In the genomic region with DNA sequence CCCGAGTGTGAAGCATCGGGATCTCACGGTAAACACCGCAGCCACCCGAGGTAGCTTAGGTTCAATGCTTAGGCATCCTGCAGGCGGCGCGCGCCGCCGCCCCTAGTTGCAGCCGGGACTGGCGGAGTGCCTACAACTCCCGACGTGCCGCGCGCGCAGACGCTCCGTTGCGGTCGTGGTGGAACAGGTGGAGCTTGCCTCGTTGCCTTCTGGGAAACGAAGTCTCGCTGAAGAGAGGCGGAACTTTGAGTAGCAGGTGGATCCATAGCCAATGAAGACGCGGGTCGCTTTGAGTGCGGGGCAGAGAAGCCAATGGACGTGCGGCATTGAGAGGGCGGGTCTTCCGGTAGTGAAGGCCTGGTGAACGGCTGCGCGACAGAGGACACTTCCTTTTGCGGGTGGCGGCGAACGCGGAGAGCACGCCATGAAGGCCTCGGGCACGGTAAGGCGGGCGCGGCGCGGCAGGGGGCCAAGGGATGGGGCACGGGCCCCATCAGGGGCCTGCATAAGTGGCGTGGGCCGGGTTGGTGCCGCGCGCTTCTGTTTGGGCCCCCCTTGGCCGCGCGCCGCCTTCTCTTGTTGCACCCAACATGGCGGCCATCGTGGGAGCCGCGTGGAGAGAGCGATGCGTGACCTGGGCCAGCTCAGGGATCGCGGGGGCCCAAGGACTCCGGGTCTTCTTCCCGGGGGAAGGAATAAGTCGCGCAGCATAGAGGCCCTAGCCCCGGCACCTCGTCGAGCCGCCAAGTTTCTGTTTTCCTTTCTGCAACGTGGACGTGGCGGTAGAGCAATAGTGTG, we compare ENCODE assay signal across 8 cellular contexts. TPM values are rescaled to one million over a fixed set of nuclear protein-coding genes. Genes with fewer than 3 reads are reported as not detected.
A peak's percentile ranks its signal among the peaks of the same experiment; 100 is the strongest.
DNase-seq lines count a peak whose midpoint lies in the region; ATAC-seq, FAIRE-seq and TF ChIP-seq lines count a peak whose summit lies in the region.

Gene RPL18A (plus strand): TSS at position 378 of the 798 bp plus-strand sequence. CDS start 47 bp downstream, at position 425.

- peak within 1 kb of the TSS; percentile 99 for H3K4me2 ChIP-seq in BLaER1

- peak within 1 kb of the TSS; percentile 94 for H3K4me3 Mint-ChIP-seq in activated CD4-positive, alpha-beta T cell treated with anti-CD3 and anti-CD28 coated beads, Interleukin-2, amount 10 ng/mL, durations not matched to agents 24 days and 14 days

- peak within 1 kb of the TSS; percentile 90 for H3K4me3 ChIP-seq in BLaER1
- peak within 1 kb of the TSS; percentile 93 for H3K4me3 ChIP-seq in coronary artery

- H3K27ac ChIP-seq in BLaER1 (peak within 1 kb of the TSS; percentile 99), coronary artery (peak within 1 kb of the TSS; percentile 85 to 86)

- intact Hi-C loops in activated CD4-positive, alpha-beta T cell treated with anti-CD3 and anti-CD28 coated beads, Interleukin-2, amount 10 ng/mL, durations not matched to agents 24 days and 14 days (cut with micrococcal nuclease), result loop anchor here (1.0 to 10.0 kb wide), 8 partner anchors 12 to 445 kb away; partner anchors contain the start of gene JAK3
- intact Hi-C loops in left colon (cut with DNase I, micrococcal nuclease), result loop anchor here in 1 of 2 donors (10.0 kb wide), 1 partner anchor 65 kb away; no protein-coding TSS in a partner anchor

- H3K36me3 Mint-ChIP-seq in activated CD4-positive, alpha-beta T cell treated with anti-CD3 and anti-CD28 coated beads, Interleukin-2, amount 10 ng/mL, durations not matched to agents 24 days and 14 days (ENCODE audit: low read depth), result peaks cover 49% of the 10 kb centered on the region

- peak; percentile 51 for TF ChIP-seq CTCF in coronary artery (IDR thresholded peaks at IDR 0.05)

- H3K9me3 ChIP-seq in BLaER1, result no peaks in the 10 kb centered on the region

- DNase-seq in GM19239 (ENCODE audit: insufficient read length, low spot score) (peak; percentile 92), NCI-H526 (lab: John Stamatoyannopoulos, UW) (peak; percentile 98), coronary artery (ENCODE audit: low spot score) (peak; percentile 99), left colon (peak; percentile 98 to 99)
- peak; percentile 99 for DNase-seq in activated CD4-positive, alpha-beta T cell treated with anti-CD3 and anti-CD28 coated beads, Interleukin-2, amount 10 ng/mL, durations not matched to agents 24 days and 14 days
- DNase-seq in stimulated activated CD4-positive, alpha-beta T cell treated with anti-CD3 and anti-CD28 coated beads, Interleukin-2, amount 100 ng/mL, for 24 hours, result peak; percentile 98 to 99

- H3K9ac ChIP-seq in BLaER1, result peak within 1 kb of the TSS; percentile 100

- H3K36me3 ChIP-seq in BLaER1, result peaks cover 43% of the 10 kb centered on the region

- H3K4me1 ChIP-seq in BLaER1, result peaks cover 44% of the 10 kb centered on the region

- H4K20me1 ChIP-seq in BLaER1, result peaks cover 50% of the 10 kb centered on the region

- FAIRE-seq in GM19239 (lab: Jason Lieb, UNC), result peak; percentile 98

- no peaks in the 10 kb centered on the region for H3K27me3 Mint-ChIP-seq in activated CD4-positive, alpha-beta T cell treated with anti-CD3 and anti-CD28 coated beads, Interleukin-2, amount 10 ng/mL, durations not matched to agents 24 days and 14 days

- peak; percentile 93 for ATAC-seq in HG03460 (IDR thresholded peaks at IDR 0.05; ENCODE audit: unreplicated experiment)
- peak; percentile 89 for ATAC-seq in left colon

- peaks cover 29% of the 10 kb centered on the region for H3K4me1 Mint-ChIP-seq in activated CD4-positive, alpha-beta T cell treated with anti-CD3 and anti-CD28 coated beads, Interleukin-2, amount 10 ng/mL, durations not matched to agents 24 days and 14 days

- H3K27ac Mint-ChIP-seq in activated CD4-positive, alpha-beta T cell treated with anti-CD3 and anti-CD28 coated beads, Interleukin-2, amount 10 ng/mL, durations not matched to agents 24 days and 14 days, result peak within 1 kb of the TSS; percentile 98

- H3K9me3 Mint-ChIP-seq in activated CD4-positive, alpha-beta T cell treated with anti-CD3 and anti-CD28 coated beads, Interleukin-2, amount 10 ng/mL, durations not matched to agents 24 days and 14 days, result no peaks in the 10 kb centered on the region

- H3K27me3 ChIP-seq in BLaER1, result no peaks in the 10 kb centered on the region

RNA-seq across cellular contexts. Expression of gene RPL18A, which starts in this region (rescaled TPM):
- 2,698 and 2,718 TPM in 2 replicates for total RNA-seq in activated CD4-positive, alpha-beta T cell treated with anti-CD3 and anti-CD28 coated beads, Interleukin-2, amount 10 ng/mL, durations not matched to agents 24 days and 14 days
- total RNA-seq in left colon, result 1,000 to 10,000 TPM; 1,406 to 1,485 TPM

Comparison
In these comparisons a context has a peak if more than half of its experiments do, and no peak if none do; other contexts are left out.
1. Peak in every context shown above with its lines: DNase-seq, ATAC-seq, H3K4me3 ChIP-seq and H3K27ac ChIP-seq.